Comparison of ENCODE assay signal across 2 cellular contexts in the genomic region with DNA sequence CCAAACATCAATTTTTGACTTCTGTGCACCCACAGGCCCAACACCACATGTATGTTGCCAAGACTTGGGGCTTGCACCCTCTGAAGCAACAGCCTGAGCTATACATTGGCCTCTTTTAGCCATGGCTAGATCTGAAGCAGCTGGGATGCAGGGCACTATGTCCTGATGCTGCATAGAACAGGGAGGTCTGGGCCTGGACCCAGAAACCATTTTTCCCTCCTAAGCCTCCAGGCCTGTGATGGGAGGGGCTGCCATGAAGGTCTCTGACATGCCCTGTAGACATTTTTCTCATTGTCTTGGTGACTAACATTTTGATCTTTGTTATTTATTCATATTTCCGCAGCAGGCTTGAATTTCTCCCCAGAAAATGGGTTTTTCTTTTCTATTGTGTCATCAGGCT.
TF ChIP-seq lines count a peak whose summit lies in the region.

No MANE protein-coding gene starts in this region.

TF ChIP-seq in A549, 52 proteins besides CTCF, POLR2A, EP300 and RAD21 (continued from another document):
- TF ChIP-seq, protein P1, sequence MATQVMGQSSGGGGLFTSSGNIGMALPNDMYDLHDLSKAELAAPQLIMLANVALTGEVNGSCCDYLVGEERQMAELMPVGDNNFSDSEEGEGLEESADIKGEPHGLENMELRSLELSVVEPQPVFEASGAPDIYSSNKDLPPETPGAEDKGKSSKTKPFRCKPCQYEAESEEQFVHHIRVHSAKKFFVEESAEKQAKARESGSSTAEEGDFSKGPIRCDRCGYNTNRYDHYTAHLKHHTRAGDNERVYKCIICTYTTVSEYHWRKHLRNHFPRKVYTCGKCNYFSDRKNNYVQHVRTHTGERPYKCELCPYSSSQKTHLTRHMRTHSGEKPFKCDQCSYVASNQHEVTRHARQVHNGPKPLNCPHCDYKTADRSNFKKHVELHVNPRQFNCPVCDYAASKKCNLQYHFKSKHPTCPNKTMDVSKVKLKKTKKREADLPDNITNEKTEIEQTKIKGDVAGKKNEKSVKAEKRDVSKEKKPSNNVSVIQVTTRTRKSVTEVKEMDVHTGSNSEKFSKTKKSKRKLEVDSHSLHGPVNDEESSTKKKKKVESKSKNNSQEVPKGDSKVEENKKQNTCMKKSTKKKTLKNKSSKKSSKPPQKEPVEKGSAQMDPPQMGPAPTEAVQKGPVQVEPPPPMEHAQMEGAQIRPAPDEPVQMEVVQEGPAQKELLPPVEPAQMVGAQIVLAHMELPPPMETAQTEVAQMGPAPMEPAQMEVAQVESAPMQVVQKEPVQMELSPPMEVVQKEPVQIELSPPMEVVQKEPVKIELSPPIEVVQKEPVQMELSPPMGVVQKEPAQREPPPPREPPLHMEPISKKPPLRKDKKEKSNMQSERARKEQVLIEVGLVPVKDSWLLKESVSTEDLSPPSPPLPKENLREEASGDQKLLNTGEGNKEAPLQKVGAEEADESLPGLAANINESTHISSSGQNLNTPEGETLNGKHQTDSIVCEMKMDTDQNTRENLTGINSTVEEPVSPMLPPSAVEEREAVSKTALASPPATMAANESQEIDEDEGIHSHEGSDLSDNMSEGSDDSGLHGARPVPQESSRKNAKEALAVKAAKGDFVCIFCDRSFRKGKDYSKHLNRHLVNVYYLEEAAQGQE (IDR thresholded peaks at IDR 0.05), result no peak

TF ChIP-seq in HEK293, 187 proteins besides CTCF, POLR2A, EP300 and RAD21 (continued from another document):
- TF ChIP-seq ZBTB6 (tag by site-specific recombination; IDR thresholded peaks at IDR 0.05) (no peak), ZNF585B (tag by site-specific recombination; IDR thresholded peaks at IDR 0.05) (peak; percentile 85)
